30 cellular contexts compared by ENCODE assay signal in the genomic region with DNA sequence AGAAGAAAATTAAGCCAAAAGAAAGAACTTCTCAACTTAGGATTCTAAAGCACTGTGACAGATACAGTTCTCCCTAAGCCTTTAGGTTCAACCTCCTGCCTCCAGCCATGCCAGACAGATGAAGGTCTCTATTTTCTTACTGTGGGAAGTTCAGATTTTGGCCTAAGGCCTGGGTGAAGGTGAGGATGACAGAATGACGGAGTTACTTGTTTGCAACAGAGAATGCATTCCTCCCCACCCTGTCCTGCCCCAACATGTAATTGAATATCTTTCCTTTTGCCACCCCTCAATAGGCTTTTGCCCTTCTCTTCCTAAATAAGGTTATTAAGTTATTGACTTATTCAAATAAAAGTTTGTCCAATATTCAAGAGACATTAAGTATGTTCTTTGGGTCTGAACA.
"Had no signal": no experiment of that assay in that cellular context is flagged by ENCODE, and none has a peak within 500 bp of the region (broad histone marks: within the 10 kb centered on the region; RNA-seq: fewer than 3 reads in every experiment).

No MANE protein-coding gene starts in this region.

- DNase-seq: activated CD4-positive, alpha-beta memory T cell treated with anti-CD3 and anti-CD28 coated beads, Interleukin-2, amount 10 ng/mL, durations not matched to agents 7 days and 5 days; activated CD4-positive, alpha-beta T cell treated with anti-CD3 and anti-CD28 coated beads for 4 hours; activated CD4-positive, alpha-beta T cell treated with anti-CD3 and anti-CD28 coated beads, Interleukin-2, amount 10 ng/mL, durations not matched to agents 7 days and 5 days; activated CD4-positive, alpha-beta T cell treated with anti-CD3 and anti-CD28 coated beads, Interleukin-2, amount 50 U/mL, for 4 hours; activated CD4-positive, CD25-positive, alpha-beta regulatory T cell; activated CD4-positive, CD25-positive, alpha-beta regulatory T cell treated with anti-CD3 and anti-CD28 coated beads, Interleukin-2, amount 50 U/mL, for 72 hours; activated CD8-positive, alpha-beta memory T cell treated with anti-CD3 and anti-CD28 coated beads, Interleukin-2, amount 50 U/mL, for 48 hours; activated gamma-delta T cell; activated naive CD4-positive, alpha-beta T cell; activated naive CD4-positive, alpha-beta T cell treated with anti-CD3 and anti-CD28 coated beads, Interleukin-2, amount 10 ng/mL, durations not matched to agents 7 days and 5 days; activated naive CD8-positive, alpha-beta T cell treated with anti-CD3 and anti-CD28 coated beads, Interleukin-2, amount 10 ng/mL, durations not matched to agents 7 days and 5 days; activated T-cell treated with anti-CD3 and anti-CD28 coated beads for 4 hours; activated T-cell treated with anti-CD3 and anti-CD28 coated beads, Interleukin-2, amount 50 U/mL, for 24 hours; activated T-cell treated with anti-CD3 and anti-CD28 coated beads, Interleukin-2, amount 50 U/mL, for 72 hours; brain microvascular endothelial cell; central memory CD4-positive, alpha-beta T cell; cerebellar nuclear complex; colonic mucosa; dorsolateral prefrontal cortex; effector memory CD4-positive, alpha-beta T cell; endodermal cell; foreskin fibroblast; gastrocnemius medialis; glutamatergic neuron; heart left ventricle; T-helper 2 cell had no signal

- H3K36me3 ChIP-seq: ascending aorta, brain microvascular endothelial cell, cardiac muscle cell, colonic mucosa, gastrocnemius medialis, heart left ventricle had no signal

- H3K27me3 Mint-ChIP-seq: activated CD4-positive, alpha-beta T cell treated with anti-CD3 and anti-CD28 coated beads, Interleukin-2, amount 10 ng/mL, durations not matched to agents 7 days and 5 days; activated naive CD4-positive, alpha-beta T cell treated with anti-CD3 and anti-CD28 coated beads, Interleukin-2, amount 10 ng/mL, durations not matched to agents 7 days and 5 days; activated naive CD8-positive, alpha-beta T cell treated with anti-CD3 and anti-CD28 coated beads, Interleukin-2, amount 10 ng/mL, durations not matched to agents 7 days and 5 days; dendritic cell treated with granulocyte-macrophage colony-stimulating factor and Interleukin-4, amounts not matched to agents 40 ng/mL and 50 ng/mL, for 4 days had no signal

- H3K27ac ChIP-seq: ascending aorta, brain microvascular endothelial cell, cardiac muscle cell, colonic mucosa, dorsolateral prefrontal cortex, gastrocnemius medialis, heart left ventricle had no signal

- H3K9me3 Mint-ChIP-seq: activated CD4-positive, alpha-beta memory T cell treated with anti-CD3 and anti-CD28 coated beads, Interleukin-2, amount 10 ng/mL, durations not matched to agents 7 days and 5 days; activated CD4-positive, alpha-beta T cell treated with anti-CD3 and anti-CD28 coated beads, Interleukin-2, amount 10 ng/mL, durations not matched to agents 7 days and 5 days; activated naive CD4-positive, alpha-beta T cell treated with anti-CD3 and anti-CD28 coated beads, Interleukin-2, amount 10 ng/mL, durations not matched to agents 7 days and 5 days; activated naive CD4-positive, alpha-beta T cell treated with anti-CD3 and anti-CD28 coated beads, Interleukin-2, amount 50 U/mL, for 72 hours; activated naive CD8-positive, alpha-beta T cell treated with anti-CD3 and anti-CD28 coated beads, Interleukin-2, amount 10 ng/mL, durations not matched to agents 7 days and 5 days; activated T-cell treated with anti-CD3 and anti-CD28 coated beads, Interleukin-2, amount 50 U/mL, for 24 hours; activated T-cell treated with anti-CD3 and anti-CD28 coated beads, Interleukin-2, amount 50 U/mL, for 72 hours; dendritic cell treated with granulocyte-macrophage colony-stimulating factor and Interleukin-4, amounts not matched to agents 40 ng/mL and 50 ng/mL, for 4 days had no signal

- H3K4me1 ChIP-seq: ascending aorta, colonic mucosa, gastrocnemius medialis had no signal

- H3K9me3 ChIP-seq: ascending aorta, colonic mucosa, gastrocnemius medialis, heart left ventricle had no signal

- ATAC-seq: activated naive CD4-positive, alpha-beta T cell treated with anti-CD3 and anti-CD28 coated beads, Interleukin-2, amount 50 U/mL, for 72 hours; activated T-cell treated with anti-CD3 and anti-CD28 coated beads, Interleukin-2, amount 50 U/mL, for 72 hours; gastrocnemius medialis; heart left ventricle had no signal

- H3K36me3 Mint-ChIP-seq: activated naive CD4-positive, alpha-beta T cell treated with anti-CD3 and anti-CD28 coated beads, Interleukin-2, amount 10 ng/mL, durations not matched to agents 7 days and 5 days; activated naive CD4-positive, alpha-beta T cell treated with anti-CD3 and anti-CD28 coated beads, Interleukin-2, amount 50 U/mL, for 72 hours; activated naive CD8-positive, alpha-beta T cell treated with anti-CD3 and anti-CD28 coated beads, Interleukin-2, amount 10 ng/mL, durations not matched to agents 7 days and 5 days had no signal

- H3K4me3 ChIP-seq: ascending aorta, cardiac muscle cell, colonic mucosa, dorsolateral prefrontal cortex, gastrocnemius medialis, heart left ventricle had no signal

- H3K27ac Mint-ChIP-seq: activated CD4-positive, alpha-beta memory T cell treated with anti-CD3 and anti-CD28 coated beads, Interleukin-2, amount 10 ng/mL, durations not matched to agents 7 days and 5 days; activated CD4-positive, alpha-beta T cell treated with anti-CD3 and anti-CD28 coated beads, Interleukin-2, amount 10 ng/mL, durations not matched to agents 7 days and 5 days; activated naive CD4-positive, alpha-beta T cell treated with anti-CD3 and anti-CD28 coated beads, Interleukin-2, amount 10 ng/mL, durations not matched to agents 7 days and 5 days; activated naive CD4-positive, alpha-beta T cell treated with anti-CD3 and anti-CD28 coated beads, Interleukin-2, amount 50 U/mL, for 72 hours; activated naive CD8-positive, alpha-beta T cell treated with anti-CD3 and anti-CD28 coated beads, Interleukin-2, amount 10 ng/mL, durations not matched to agents 7 days and 5 days; activated T-cell treated with anti-CD3 and anti-CD28 coated beads, Interleukin-2, amount 50 U/mL, for 24 hours; activated T-cell treated with anti-CD3 and anti-CD28 coated beads, Interleukin-2, amount 50 U/mL, for 72 hours; dendritic cell treated with granulocyte-macrophage colony-stimulating factor and Interleukin-4, amounts not matched to agents 40 ng/mL and 50 ng/mL, for 4 days; endodermal cell had no signal

- H3K27me3 ChIP-seq: ascending aorta, brain microvascular endothelial cell, cardiac muscle cell, colonic mucosa, gastrocnemius medialis, heart left ventricle had no signal

- H3K4me1 Mint-ChIP-seq: activated CD4-positive, alpha-beta memory T cell treated with anti-CD3 and anti-CD28 coated beads, Interleukin-2, amount 10 ng/mL, durations not matched to agents 7 days and 5 days; activated CD4-positive, alpha-beta T cell treated with anti-CD3 and anti-CD28 coated beads, Interleukin-2, amount 10 ng/mL, durations not matched to agents 7 days and 5 days; activated naive CD4-positive, alpha-beta T cell treated with anti-CD3 and anti-CD28 coated beads, Interleukin-2, amount 10 ng/mL, durations not matched to agents 7 days and 5 days; activated naive CD8-positive, alpha-beta T cell treated with anti-CD3 and anti-CD28 coated beads, Interleukin-2, amount 10 ng/mL, durations not matched to agents 7 days and 5 days; endodermal cell had no signal

- H3K4me3 Mint-ChIP-seq: activated CD4-positive, alpha-beta memory T cell treated with anti-CD3 and anti-CD28 coated beads, Interleukin-2, amount 10 ng/mL, durations not matched to agents 7 days and 5 days; activated CD4-positive, alpha-beta T cell treated with anti-CD3 and anti-CD28 coated beads, Interleukin-2, amount 10 ng/mL, durations not matched to agents 7 days and 5 days; activated naive CD4-positive, alpha-beta T cell treated with anti-CD3 and anti-CD28 coated beads, Interleukin-2, amount 10 ng/mL, durations not matched to agents 7 days and 5 days; activated naive CD8-positive, alpha-beta T cell treated with anti-CD3 and anti-CD28 coated beads, Interleukin-2, amount 10 ng/mL, durations not matched to agents 7 days and 5 days; activated T-cell treated with anti-CD3 and anti-CD28 coated beads, Interleukin-2, amount 50 U/mL, for 24 hours; activated T-cell treated with anti-CD3 and anti-CD28 coated beads, Interleukin-2, amount 50 U/mL, for 72 hours; dendritic cell treated with granulocyte-macrophage colony-stimulating factor and Interleukin-4, amounts not matched to agents 40 ng/mL and 50 ng/mL, for 4 days; endodermal cell had no signal
